Comparison of ENCODE assay signal across 26 cellular contexts in genomic region chr11:133230446-133230845, GRCh38.
"Had no signal": no experiment of that assay in that cellular context is flagged by ENCODE, and none has a peak within 500 bp of the region (broad histone marks: within the 10 kb centered on the region; RNA-seq: fewer than 3 reads in every experiment).

No MANE protein-coding gene starts in this region.

- DNase-seq: effector CD8-positive, alpha-beta T cell; endodermal cell; foreskin fibroblast; gastrocnemius medialis; heart left ventricle; hippocampal formation; left cardiac atrium; naive B cell; stimulated activated CD4-positive, alpha-beta T cell treated with anti-CD3 and anti-CD28 coated beads, Interleukin-2, amount 100 ng/mL, for 24 hours; stimulated activated CD4-positive, alpha-beta T cell treated with anti-CD3 and anti-CD28 coated beads, Interleukin-4, amount 100 ng/mL, for 24 hours; stimulated activated naive CD4-positive, alpha-beta T cell treated with Interleukin-2 at 50 U/mL for 16 hours; stomach; thyroid gland; upper lobe of left lung; uterus had no signal

- ATAC-seq: esophagus mucosa; gastrocnemius medialis; heart left ventricle; left cardiac atrium; sciatic nerve; stimulated activated effector memory CD8-positive, alpha-beta T cell treated with anti-CD3 and anti-CD28 coated beads, Interleukin-12 subunit alpha, Interleukin-12 subunit beta, amount 100 ng/mL, for 72 hours had no signal

- H3K4me1 ChIP-seq: gastrocnemius medialis, parathyroid adenoma, prostate gland, right atrium auricular region, thyroid gland, uterus had no signal

- FAIRE-seq: colon, islet of Langerhans had no signal

- H3K27ac ChIP-seq: epithelial cell of prostate, gastrocnemius medialis, heart left ventricle, neural progenitor cell, parathyroid adenoma, prostate gland, right atrium auricular region, stomach, thyroid gland, upper lobe of left lung, uterus had no signal

- H3K36me3 ChIP-seq: gastrocnemius medialis, heart left ventricle, neural progenitor cell, prostate gland, right atrium auricular region, stomach, thyroid gland, upper lobe of left lung, uterus had no signal

- H3K27me3 ChIP-seq: right atrium auricular region, thyroid gland, upper lobe of left lung, uterus had no signal

- H3K9me3 ChIP-seq: gastrocnemius medialis, prostate gland, right atrium auricular region, thyroid gland, upper lobe of left lung, uterus had no signal

- H3K4me3 ChIP-seq: gastrocnemius medialis, heart left ventricle, lung, neural progenitor cell, prostate gland, right atrium auricular region, stomach, thyroid gland, upper lobe of left lung, uterus had no signal
